8 cellular contexts compared by ENCODE assay signal in the genomic region with DNA sequence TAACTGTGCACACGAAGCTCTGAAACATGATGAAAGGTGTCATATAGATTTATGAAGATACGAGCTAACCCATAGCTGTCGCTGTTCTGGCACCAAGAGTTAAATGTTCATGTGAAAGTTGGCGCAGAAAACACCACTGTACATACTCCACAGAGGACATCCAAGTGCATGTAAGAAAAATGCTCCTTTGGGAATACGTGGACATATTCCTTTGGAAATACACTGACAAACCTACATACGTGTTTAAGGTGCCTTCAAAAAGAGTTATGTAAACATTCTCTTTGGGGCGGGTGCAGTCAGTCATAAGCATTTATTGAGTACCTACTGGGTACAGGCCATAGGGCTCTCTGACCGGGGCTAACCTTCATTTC. TPM values are rescaled to one million over a fixed set of nuclear protein-coding genes. Genes with fewer than 3 reads are reported as not detected.
A peak's percentile ranks its signal among the peaks of the same experiment; 100 is the strongest.
DNase-seq lines count a peak whose midpoint lies in the region; ATAC-seq and TF ChIP-seq lines count a peak whose summit lies in the region.

No MANE protein-coding gene starts in this region.

- peaks cover 37% of the 10 kb centered on the region for H3K4me1 Mint-ChIP-seq in CD14-positive monocyte
- H3K4me1 Mint-ChIP-seq in naive thymus-derived CD4-positive, alpha-beta T cell = peaks cover 11 to 41% (median 35%) of the 10 kb centered on the region in 7 donors

- no peaks in the 10 kb centered on the region for H3K36me3 Mint-ChIP-seq in CD14-positive monocyte
- H3K36me3 Mint-ChIP-seq in naive thymus-derived CD4-positive, alpha-beta T cell = peaks cover 0 to 4% (median 0%) of the 10 kb centered on the region in 5 donors

- H3K27me3 Mint-ChIP-seq in CD14-positive monocyte (ENCODE audit: low read depth in 3 of 3) = peaks cover 20 to 27% (median 22%) of the 10 kb centered on the region in 3 donors
- H3K27me3 Mint-ChIP-seq in naive thymus-derived CD4-positive, alpha-beta T cell = peaks cover 0 to 4% (median 0%) of the 10 kb centered on the region in 5 donors

- POLR2A ChIA-PET in naive thymus-derived CD4-positive, alpha-beta T cell (lab: Charles Lee) = interaction anchor here (1.5 to 5.7 kb wide), 5 partner anchors 10 to 381 kb away, joined by 6 to 122 read pairs (median 17); no protein-coding TSS in a partner anchor

- peak; percentile 13 for ATAC-seq in naive thymus-derived CD4-positive, alpha-beta T cell

- H3K4me3 ChIP-seq in HFF-Myc (replicated peaks; ENCODE audit: low read depth, low read length) = peak overlapping the region; percentile 58
- peak overlapping the region; percentile 93 for H3K4me3 ChIP-seq in endocrine pancreas (ENCODE audit: control insufficient read depth, insufficient read depth, low read length)
- H3K4me3 ChIP-seq in naive thymus-derived CD4-positive, alpha-beta T cell (ENCODE audit: low read length) = peak overlapping the region; percentile 61

- H3K27ac Mint-ChIP-seq in CD14-positive monocyte = peak overlapping the region; percentile 76 to 93 (median 87)
- peak overlapping the region; percentile 94 to 99 (median 99) for H3K27ac Mint-ChIP-seq in naive thymus-derived CD4-positive, alpha-beta T cell

- intact Hi-C loops in CD14-positive monocyte (cut with micrococcal nuclease) = loop anchor here in 1 of 2 donors (10.0 kb wide), 1 partner anchor 52 kb away; no protein-coding TSS in a partner anchor
- intact Hi-C loops in naive thymus-derived CD4-positive, alpha-beta T cell (cut with micrococcal nuclease) = loop anchor here (1.0 to 5.0 kb wide), 12 partner anchors 14 to 1606 kb away; partner anchors contain the start of genes SYNJ2 (in 1 of the 2), TFB1M (in 1 of the 2) and ZDHHC14 (in 1 of the 2)

- DNase-seq in CD14-positive monocyte (ENCODE audit: low spot score) (no peak), HFF-Myc (ENCODE audit: extremely low read depth, low read depth) (no peak), SHP77 (lab: John Stamatoyannopoulos, UW) (peak; percentile 15 to 29), SKM-1 treated with dmso at 0.1 percent for 144 hours (lab: John Stamatoyannopoulos, UW; ENCODE audit: unreplicated experiment) (no peak), GF-D8 (lab: John Stamatoyannopoulos, UW) (no peak), foreskin melanocyte (no peak)
- DNase-seq in naive thymus-derived CD4-positive, alpha-beta T cell = peak in 7 of 9 donors; percentile 36 to 60 (median 49)

- no peaks in the 10 kb centered on the region for H3K27me3 ChIP-seq in endocrine pancreas (ENCODE audit: control insufficient read depth, insufficient read depth, low read length)
- H3K27me3 ChIP-seq in naive thymus-derived CD4-positive, alpha-beta T cell (ENCODE audit: control insufficient read depth in 2 of 2, insufficient read depth in 2 of 2, low read length in 2 of 2) = no peaks in the 10 kb centered on the region

- H3K9me3 Mint-ChIP-seq in CD14-positive monocyte = no peaks in the 10 kb centered on the region
- peaks cover 0 to 4% (median 0%) of the 10 kb centered on the region in 11 donors for H3K9me3 Mint-ChIP-seq in naive thymus-derived CD4-positive, alpha-beta T cell

- H3K36me3 ChIP-seq in endocrine pancreas (ENCODE audit: control insufficient read depth, insufficient read depth, low read length) = no peaks in the 10 kb centered on the region
- no peaks in the 10 kb centered on the region for H3K36me3 ChIP-seq in naive thymus-derived CD4-positive, alpha-beta T cell (ENCODE audit: control insufficient read depth in 2 of 3, insufficient read depth in 3 of 3, low read length in 3 of 3)

- peak overlapping the region; percentile 92 for H3K9ac ChIP-seq in endocrine pancreas (ENCODE audit: control insufficient read depth, insufficient read depth, low read length)

- CTCF ChIA-PET in naive thymus-derived CD4-positive, alpha-beta T cell (lab: Charles Lee) = interaction anchor here (0.7 to 1.5 kb wide), 4 partner anchors 8 to 1433 kb away, joined by 3 to 5 read pairs (median 4); no protein-coding TSS in a partner anchor

- peak overlapping the region; percentile 92 to 93 for H3K4me3 Mint-ChIP-seq in CD14-positive monocyte
- peak overlapping the region; percentile 87 to 100 (median 94) for H3K4me3 Mint-ChIP-seq in naive thymus-derived CD4-positive, alpha-beta T cell

- H3K4me1 ChIP-seq in endocrine pancreas (ENCODE audit: control insufficient read depth, insufficient read depth, low read length) = peaks cover 19% of the 10 kb centered on the region
- peaks cover 4 to 10% of the 10 kb centered on the region in 2 donors for H3K4me1 ChIP-seq in naive thymus-derived CD4-positive, alpha-beta T cell (ENCODE audit: control insufficient read depth in 2 of 2, insufficient read depth in 2 of 2, low read length in 2 of 2)

- H3K27ac ChIP-seq in naive thymus-derived CD4-positive, alpha-beta T cell (ENCODE audit: low read depth, low read length) = peak overlapping the region; percentile 81

- no peaks in the 10 kb centered on the region for H3K9me3 ChIP-seq in endocrine pancreas (ENCODE audit: control insufficient read depth, low read length)
- H3K9me3 ChIP-seq in naive thymus-derived CD4-positive, alpha-beta T cell (ENCODE audit: control insufficient read depth in 2 of 3, low read length in 3 of 3) = no peaks in the 10 kb centered on the region

- TF ChIP-seq CTCF in CD14-positive monocyte (IDR thresholded peaks at IDR 0.05) (no peak), HFF-Myc (IDR thresholded peaks at IDR 0.05; ENCODE audit: low read depth, low read length, missing control alignments) (no peak)

RNA-seq across cellular contexts. Expression of gene ARID1B, which starts 0.7 kb away (rescaled TPM):
- 1 to 10 TPM; 3.2 to 3.8 TPM for polyA plus RNA-seq in CD14-positive monocyte
- total RNA-seq in naive thymus-derived CD4-positive, alpha-beta T cell = 100 to 1,000 TPM in 4 of 5 experiments, 10 to 100 TPM in 1; 88.8 to 164 (median 141) TPM
- 10 to 100 TPM; 17.5 to 21.0 TPM for polyA plus RNA-seq in naive thymus-derived CD4-positive, alpha-beta T cell

Comparison
In these comparisons a context has a peak if more than half of its experiments do, and no peak if none do; other contexts are left out.
1. DNase-seq: peak in SHP77 (2 of 2) and naive thymus-derived CD4-positive, alpha-beta T cell (7 of 9); none in CD14-positive monocyte (single experiment), HFF-Myc (single experiment), SKM-1 treated with dmso at 0.1 percent for 144 hours (single experiment), GF-D8 (single experiment) and foreskin melanocyte (single experiment).
2. Peak in every context shown above with its lines, with median percentiles within 50 percentile points of each other: H3K4me3 ChIP-seq.